19 cellular contexts compared by ENCODE assay signal in the genomic region with DNA sequence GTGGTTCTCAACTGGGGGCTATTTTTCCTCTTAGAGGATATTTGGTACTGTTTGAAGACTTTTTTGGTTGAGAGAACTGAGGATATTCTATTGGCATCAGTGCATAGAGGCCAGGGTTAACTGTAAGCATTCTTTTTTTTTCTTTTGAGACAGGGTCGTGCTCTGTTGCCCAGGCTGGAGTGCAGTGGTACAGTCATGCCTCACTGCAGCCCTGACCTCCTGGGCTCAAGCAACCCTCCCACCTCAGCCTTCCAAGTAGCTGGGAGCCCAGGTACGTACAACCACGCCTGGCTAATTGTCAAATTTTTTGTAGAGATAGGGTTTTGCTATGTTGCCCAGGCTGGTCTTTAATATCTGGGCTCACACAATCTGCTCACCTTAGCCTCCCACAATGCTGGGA. TPM values are rescaled to one million over a fixed set of nuclear protein-coding genes. Genes with fewer than 3 reads are reported as not detected.
DNase-seq lines count a peak whose midpoint lies in the region; ATAC-seq and TF ChIP-seq lines count a peak whose summit lies in the region.
"Had no signal": no experiment of that assay in that cellular context is flagged by ENCODE, and none has a peak within 500 bp of the region (broad histone marks: within the 10 kb centered on the region; RNA-seq: fewer than 3 reads in every experiment).

No MANE protein-coding gene starts in this region.

- peaks cover 12% of the 10 kb centered on the region for H3K27me3 Mint-ChIP-seq in nephron progenitor cell (ENCODE audit: low read depth, poor library complexity)
- H3K27me3 Mint-ChIP-seq: B cell had no signal

- no peak overlapping the region for H3K4me3 Mint-ChIP-seq in nephron progenitor cell
- H3K4me3 Mint-ChIP-seq: B cell; CD4-positive, alpha-beta T cell; CD8-positive, alpha-beta T cell had no signal

- no peaks in the 10 kb centered on the region for H3K36me3 Mint-ChIP-seq in nephron progenitor cell (ENCODE audit: low read depth)
- H3K36me3 Mint-ChIP-seq: CD8-positive, alpha-beta T cell had no signal

- H3K9me3 Mint-ChIP-seq in nephron progenitor cell, result no peaks in the 10 kb centered on the region
- H3K9me3 Mint-ChIP-seq: CD4-positive, alpha-beta T cell; CD8-positive, alpha-beta T cell had no signal

- peak; percentile 39 for DNase-seq in ACHN
- peak; percentile 28 for DNase-seq in nephron progenitor cell
- DNase-seq in left lobe of liver (ENCODE audit: low spot score), result no peak
- no peak for DNase-seq in NCI-H2171 treated with DMSO at 0.1 percent for 48 hours (lab: John Stamatoyannopoulos, UW)
- DNase-seq: Caco-2; CD4-positive, alpha-beta T cell; CD8-positive, alpha-beta T cell; DMS 273 treated with DMSO at 0.1 percent for 48 hours; DMS153; DMS53; DMS79; DND-41; EL; GDM1 had no signal

- in situ Hi-C loops in ACHN (cut with HindIII; ENCODE audit: low pct_ligation_motif_present, low pct_unique_long_range_greater_than_20kb, low sequenced_read_pairs), result no loop called here

- H3K27ac Mint-ChIP-seq in nephron progenitor cell, result no peak overlapping the region
- H3K27ac Mint-ChIP-seq: B cell; CD4-positive, alpha-beta T cell; CD8-positive, alpha-beta T cell had no signal

- H3K4me1 Mint-ChIP-seq in nephron progenitor cell, result no peaks in the 10 kb centered on the region

- TF ChIP-seq CTCF in nephron progenitor cell (IDR thresholded peaks at IDR 0.05), result no peak

- ATAC-seq in GM18511 (IDR thresholded peaks at IDR 0.05; ENCODE audit: unreplicated experiment) (peak; percentile 87), left lobe of liver (no peak), SK-N-SH treated with all-trans-retinoic acid at 6 μM for 48 hours (no peak)
- ATAC-seq: A549; CD8-positive, alpha-beta T cell had no signal

TF ChIP-seq in SK-N-SH treated with all-trans-retinoic acid at 6 μM for 48 hours, 23 proteins besides CTCF, POLR2A, EP300 and RAD21:
- no peak for TF ChIP-seq OSR1 (CRISPR knock-in tag; IDR thresholded peaks at IDR 0.05)
- no peak for TF ChIP-seq GLIS3 (CRISPR knock-in tag; IDR thresholded peaks at IDR 0.05)
- no peak for TF ChIP-seq ESRRG (CRISPR knock-in tag; IDR thresholded peaks at IDR 0.05)
- TF ChIP-seq, protein P1, sequence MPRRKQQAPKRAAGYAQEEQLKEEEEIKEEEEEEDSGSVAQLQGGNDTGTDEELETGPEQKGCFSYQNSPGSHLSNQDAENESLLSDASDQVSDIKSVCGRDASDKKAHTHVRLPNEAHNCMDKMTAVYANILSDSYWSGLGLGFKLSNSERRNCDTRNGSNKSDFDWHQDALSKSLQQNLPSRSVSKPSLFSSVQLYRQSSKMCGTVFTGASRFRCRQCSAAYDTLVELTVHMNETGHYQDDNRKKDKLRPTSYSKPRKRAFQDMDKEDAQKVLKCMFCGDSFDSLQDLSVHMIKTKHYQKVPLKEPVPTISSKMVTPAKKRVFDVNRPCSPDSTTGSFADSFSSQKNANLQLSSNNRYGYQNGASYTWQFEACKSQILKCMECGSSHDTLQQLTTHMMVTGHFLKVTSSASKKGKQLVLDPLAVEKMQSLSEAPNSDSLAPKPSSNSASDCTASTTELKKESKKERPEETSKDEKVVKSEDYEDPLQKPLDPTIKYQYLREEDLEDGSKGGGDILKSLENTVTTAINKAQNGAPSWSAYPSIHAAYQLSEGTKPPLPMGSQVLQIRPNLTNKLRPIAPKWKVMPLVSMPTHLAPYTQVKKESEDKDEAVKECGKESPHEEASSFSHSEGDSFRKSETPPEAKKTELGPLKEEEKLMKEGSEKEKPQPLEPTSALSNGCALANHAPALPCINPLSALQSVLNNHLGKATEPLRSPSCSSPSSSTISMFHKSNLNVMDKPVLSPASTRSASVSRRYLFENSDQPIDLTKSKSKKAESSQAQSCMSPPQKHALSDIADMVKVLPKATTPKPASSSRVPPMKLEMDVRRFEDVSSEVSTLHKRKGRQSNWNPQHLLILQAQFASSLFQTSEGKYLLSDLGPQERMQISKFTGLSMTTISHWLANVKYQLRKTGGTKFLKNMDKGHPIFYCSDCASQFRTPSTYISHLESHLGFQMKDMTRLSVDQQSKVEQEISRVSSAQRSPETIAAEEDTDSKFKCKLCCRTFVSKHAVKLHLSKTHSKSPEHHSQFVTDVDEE (CRISPR knock-in tag; IDR thresholded peaks at IDR 0.05), result no peak
- TF ChIP-seq RARB (CRISPR knock-in tag; IDR thresholded peaks at IDR 0.05), result no peak
- TF ChIP-seq TOX (CRISPR knock-in tag; IDR thresholded peaks at IDR 0.05; ENCODE audit: borderline replicate concordance), result no peak
- TF ChIP-seq, protein P2, sequence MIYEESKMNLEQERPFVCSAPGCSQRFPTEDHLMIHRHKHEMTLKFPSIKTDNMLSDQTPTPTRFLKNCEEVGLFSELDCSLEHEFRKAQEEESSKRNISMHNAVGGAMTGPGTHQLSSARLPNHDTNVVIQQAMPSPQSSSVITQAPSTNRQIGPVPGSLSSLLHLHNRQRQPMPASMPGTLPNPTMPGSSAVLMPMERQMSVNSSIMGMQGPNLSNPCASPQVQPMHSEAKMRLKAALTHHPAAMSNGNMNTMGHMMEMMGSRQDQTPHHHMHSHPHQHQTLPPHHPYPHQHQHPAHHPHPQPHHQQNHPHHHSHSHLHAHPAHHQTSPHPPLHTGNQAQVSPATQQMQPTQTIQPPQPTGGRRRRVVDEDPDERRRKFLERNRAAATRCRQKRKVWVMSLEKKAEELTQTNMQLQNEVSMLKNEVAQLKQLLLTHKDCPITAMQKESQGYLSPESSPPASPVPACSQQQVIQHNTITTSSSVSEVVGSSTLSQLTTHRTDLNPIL (CRISPR knock-in tag; IDR thresholded peaks at IDR 0.05; ENCODE audit: low read depth), result no peak
- TF ChIP-seq ZC3H10 (CRISPR knock-in tag; IDR thresholded peaks at IDR 0.05), result no peak
- TF ChIP-seq TCF4 (CRISPR knock-in tag; IDR thresholded peaks at IDR 0.05; ENCODE audit: borderline replicate concordance), result no peak
- no peak for TF ChIP-seq ZNF8 (CRISPR knock-in tag; IDR thresholded peaks at IDR 0.05)
- TF ChIP-seq PPARA (CRISPR knock-in tag; IDR thresholded peaks at IDR 0.05; ENCODE audit: borderline replicate concordance), result no peak
- TF ChIP-seq, protein P3, sequence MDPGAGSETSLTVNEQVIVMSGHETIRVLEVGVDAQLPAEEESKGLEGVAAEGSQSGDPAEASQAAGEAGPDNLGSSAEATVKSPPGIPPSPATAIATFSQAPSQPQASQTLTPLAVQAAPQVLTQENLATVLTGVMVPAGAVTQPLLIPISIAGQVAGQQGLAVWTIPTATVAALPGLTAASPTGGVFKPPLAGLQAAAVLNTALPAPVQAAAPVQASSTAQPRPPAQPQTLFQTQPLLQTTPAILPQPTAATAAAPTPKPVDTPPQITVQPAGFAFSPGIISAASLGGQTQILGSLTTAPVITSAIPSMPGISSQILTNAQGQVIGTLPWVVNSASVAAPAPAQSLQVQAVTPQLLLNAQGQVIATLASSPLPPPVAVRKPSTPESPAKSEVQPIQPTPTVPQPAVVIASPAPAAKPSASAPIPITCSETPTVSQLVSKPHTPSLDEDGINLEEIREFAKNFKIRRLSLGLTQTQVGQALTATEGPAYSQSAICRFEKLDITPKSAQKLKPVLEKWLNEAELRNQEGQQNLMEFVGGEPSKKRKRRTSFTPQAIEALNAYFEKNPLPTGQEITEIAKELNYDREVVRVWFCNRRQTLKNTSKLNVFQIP (CRISPR knock-in tag; IDR thresholded peaks at IDR 0.05; ENCODE audit: borderline replicate concordance, low read depth), result no peak
- no peak for TF ChIP-seq ZFP3 (CRISPR knock-in tag; IDR thresholded peaks at IDR 0.05)
- no peak for TF ChIP-seq BACH2 (CRISPR knock-in tag; IDR thresholded peaks at IDR 0.05; ENCODE audit: borderline replicate concordance)

RNA-seq across cellular contexts. Expression of a gene that starts 12.9 kb away (rescaled TPM):
- total RNA-seq in left lobe of liver, result 1.5 TPM
- total RNA-seq: B cell; Caco-2; CD4-positive, alpha-beta T cell; CD8-positive, alpha-beta T cell; G401 had no signal

Comparison
In these comparisons a context has a peak if more than half of its experiments do, and no peak if none do; other contexts are left out.
1. DNase-seq: peak in ACHN (single experiment) and nephron progenitor cell (single experiment); none in left lobe of liver (single experiment) and NCI-H2171 treated with DMSO at 0.1 percent for 48 hours (single experiment).